In the genomic region with DNA sequence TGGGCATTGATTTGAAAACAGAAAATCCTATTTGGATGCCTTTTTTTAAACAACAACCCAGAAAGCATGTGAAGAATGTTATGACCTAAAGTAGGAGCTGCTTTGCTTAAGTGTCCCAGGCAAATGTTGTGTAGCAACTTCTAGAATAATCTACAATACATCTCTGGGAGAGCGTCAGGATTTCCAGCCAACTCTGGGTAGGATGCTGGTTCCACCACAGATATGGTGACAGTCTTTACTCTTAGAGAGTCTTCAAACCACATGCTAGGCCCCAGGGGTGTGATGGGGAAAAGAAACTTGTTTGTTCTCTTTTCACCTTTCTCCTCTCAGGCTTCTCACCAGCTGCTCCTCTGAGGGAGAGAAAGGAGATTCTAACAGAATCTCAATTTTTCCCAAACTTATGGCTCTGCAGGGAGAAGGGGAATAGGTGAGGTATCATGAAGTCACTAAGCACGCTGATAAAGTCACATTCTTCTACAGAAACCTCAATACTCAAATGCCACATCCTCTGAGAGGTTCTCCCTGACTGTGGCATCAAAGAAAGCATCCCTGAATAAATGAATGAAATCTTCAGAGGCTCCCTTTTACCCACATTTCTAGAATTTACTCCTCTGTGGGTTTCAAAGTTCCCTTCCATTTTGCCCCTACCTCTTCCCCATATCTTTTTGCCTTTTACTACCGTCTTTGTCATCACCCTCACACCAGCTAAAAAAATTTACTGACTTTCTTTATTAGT, we compare ENCODE assay signal across 16 cellular contexts.
DNase-seq lines count a peak whose midpoint lies in the region; ATAC-seq and TF ChIP-seq lines count a peak whose summit lies in the region.
"Had no signal": no experiment of that assay in that cellular context is flagged by ENCODE, and none has a peak within 500 bp of the region (broad histone marks: within the 10 kb centered on the region; RNA-seq: fewer than 3 reads in every experiment).

No MANE protein-coding gene starts in this region.

- H3K9me3 ChIP-seq in BLaER1: peaks cover 12% of the 10 kb centered on the region
- H3K9me3 ChIP-seq in adipocyte (ENCODE audit: control insufficient read depth, low read length): peaks cover 4% of the 10 kb centered on the region
- peaks cover 5% of the 10 kb centered on the region for H3K9me3 ChIP-seq in smooth muscle cell (replicated peaks; ENCODE audit: low read depth)
- H3K9me3 ChIP-seq in sigmoid colon: no peaks in the 10 kb centered on the region
- H3K9me3 ChIP-seq: Caco-2 had no signal

- intact Hi-C loops in sigmoid colon (cut with DNase I): no loop called here

- H3K4me3 ChIP-seq in BLaER1: no peak overlapping the region
- H3K4me3 ChIP-seq in adipocyte (ENCODE audit: low read length): no peak overlapping the region
- H3K4me3 ChIP-seq in smooth muscle cell: no peak overlapping the region
- H3K4me3 ChIP-seq in sigmoid colon: no peak overlapping the region

- H3K36me3 ChIP-seq in BLaER1 (no peaks in the 10 kb centered on the region), adipocyte (ENCODE audit: control insufficient read depth, insufficient read depth, low read length, severe bottlenecking) (no peaks in the 10 kb centered on the region), smooth muscle cell (ENCODE audit: low read depth) (no peaks in the 10 kb centered on the region), sigmoid colon (no peaks in the 10 kb centered on the region)

- TF ChIP-seq CTCF in smooth muscle cell (IDR thresholded peaks at IDR 0.05; ENCODE audit: borderline replicate concordance, insufficient read depth, poor library complexity, severe bottlenecking): no peak
- TF ChIP-seq CTCF in sigmoid colon (IDR thresholded peaks at IDR 0.05): no peak

- peaks cover 17% of the 10 kb centered on the region for H3K27me3 Mint-ChIP-seq in activated T-cell treated with anti-CD3 and anti-CD28 coated beads, Interleukin-2, amount 50 U/mL, for 72 hours (ENCODE audit: low read depth)
- H3K27me3 Mint-ChIP-seq: B cell had no signal

- peak overlapping the region; percentile 49; the same call in 1 of the 2 replicates for H3K4me2 ChIP-seq in BLaER1
- peak overlapping the region; percentile 3 for H3K4me2 ChIP-seq in smooth muscle cell

- H3K79me2 ChIP-seq in smooth muscle cell (ENCODE audit: low read depth): no peaks in the 10 kb centered on the region

- ATAC-seq in activated T-cell treated with anti-CD3 and anti-CD28 coated beads, Interleukin-2, amount 50 U/mL, for 72 hours (replicated peaks in 1 of 2): peak; percentile 28 to 68
- ATAC-seq: HCT116 had no signal

- H3K9me3 Mint-ChIP-seq in activated T-cell treated with anti-CD3 and anti-CD28 coated beads, Interleukin-2, amount 50 U/mL, for 72 hours: no peaks in the 10 kb centered on the region
- H3K9me3 Mint-ChIP-seq: CD8-positive, alpha-beta memory T cell had no signal

- no peaks in the 10 kb centered on the region for H3K4me1 Mint-ChIP-seq in activated T-cell treated with anti-CD3 and anti-CD28 coated beads, Interleukin-2, amount 50 U/mL, for 72 hours (ENCODE audit: low read depth)
- H3K4me1 Mint-ChIP-seq: B cell; CD14-positive monocyte; CD8-positive, alpha-beta memory T cell had no signal

- no peak for TF ChIP-seq POLR2A in sigmoid colon (IDR thresholded peaks at IDR 0.05)

- no peak overlapping the region for H3K27ac Mint-ChIP-seq in activated T-cell treated with anti-CD3 and anti-CD28 coated beads, Interleukin-2, amount 50 U/mL, for 72 hours
- H3K27ac Mint-ChIP-seq: B cell; CD8-positive, alpha-beta memory T cell had no signal

- H3K36me3 Mint-ChIP-seq in activated T-cell treated with anti-CD3 and anti-CD28 coated beads, Interleukin-2, amount 50 U/mL, for 72 hours (ENCODE audit: insufficient read depth in 2 of 2): no peaks in the 10 kb centered on the region
- H3K36me3 Mint-ChIP-seq: CD14-positive monocyte; CD8-positive, alpha-beta memory T cell had no signal

- H4K20me1 ChIP-seq in BLaER1 (no peaks in the 10 kb centered on the region), smooth muscle cell (ENCODE audit: low read depth) (no peaks in the 10 kb centered on the region)

- H3K27me3 ChIP-seq in BLaER1 (peaks cover 97% of the 10 kb centered on the region), adipocyte (replicated peaks; ENCODE audit: control insufficient read depth, insufficient read depth, low read length) (peaks cover 38% of the 10 kb centered on the region), smooth muscle cell (ENCODE audit: low read depth) (no peaks in the 10 kb centered on the region), sigmoid colon (no peaks in the 10 kb centered on the region)

- H3K4me1 ChIP-seq in BLaER1: peaks cover 24% of the 10 kb centered on the region
- no peaks in the 10 kb centered on the region for H3K4me1 ChIP-seq in adipocyte (ENCODE audit: control insufficient read depth, insufficient read depth, low read length)
- no peaks in the 10 kb centered on the region for H3K4me1 ChIP-seq in smooth muscle cell (ENCODE audit: low read depth)
- no peaks in the 10 kb centered on the region for H3K4me1 ChIP-seq in sigmoid colon
- H3K4me1 ChIP-seq: Caco-2 had no signal

- no peak for DNase-seq in activated T-cell treated with anti-CD3 and anti-CD28 coated beads, Interleukin-2, amount 50 U/mL, for 72 hours
- no peak for DNase-seq in activated T-cell treated with anti-CD3 and anti-CD28 coated beads, Interleukin-2, amount 50 U/mL, for 1 hour
- DNase-seq in adipocyte (ENCODE audit: low read depth): peak; percentile 1
- DNase-seq in smooth muscle cell (lab: John Stamatoyannopoulos, UW; ENCODE audit: unreplicated experiment): no peak
- DNase-seq in sigmoid colon: no peak
- DNase-seq in GM03348 (ENCODE audit: low spot score): no peak
- DNase-seq: Caco-2; CD8-positive, alpha-beta memory T cell; DND-41; GDM1; IMR-90; KBM-7 had no signal

- TF ChIP-seq EP300 in sigmoid colon (IDR thresholded peaks at IDR 0.05): no peak

- no peak overlapping the region for H3K4me3 Mint-ChIP-seq in activated T-cell treated with anti-CD3 and anti-CD28 coated beads, Interleukin-2, amount 50 U/mL, for 72 hours
- H3K4me3 Mint-ChIP-seq: B cell; CD14-positive monocyte; CD8-positive, alpha-beta memory T cell had no signal

- H3K9ac ChIP-seq in BLaER1 (no peak overlapping the region), adipocyte (ENCODE audit: low read length) (no peak overlapping the region), smooth muscle cell (ENCODE audit: low read depth) (no peak overlapping the region)

- H3F3A ChIP-seq in smooth muscle cell (ENCODE audit: low read depth): no peaks in the 10 kb centered on the region

- 43% methylated on average over 3 of the region's 3 CpGs for WGBS in smooth muscle cell (ENCODE audit: low lambda C conversion rate)
- 73 to 86% methylated on average over 3 of the region's 3 CpGs for WGBS in sigmoid colon, 2 donors

- no peak overlapping the region for H3K27ac ChIP-seq in BLaER1
- no peak overlapping the region for H3K27ac ChIP-seq in smooth muscle cell (ENCODE audit: low read depth)
- no peak overlapping the region for H3K27ac ChIP-seq in sigmoid colon

- no peak overlapping the region for H2AFZ ChIP-seq in smooth muscle cell (ENCODE audit: low read depth)
